Comparison of ENCODE assay signal across 1 cellular context in the genomic region with DNA sequence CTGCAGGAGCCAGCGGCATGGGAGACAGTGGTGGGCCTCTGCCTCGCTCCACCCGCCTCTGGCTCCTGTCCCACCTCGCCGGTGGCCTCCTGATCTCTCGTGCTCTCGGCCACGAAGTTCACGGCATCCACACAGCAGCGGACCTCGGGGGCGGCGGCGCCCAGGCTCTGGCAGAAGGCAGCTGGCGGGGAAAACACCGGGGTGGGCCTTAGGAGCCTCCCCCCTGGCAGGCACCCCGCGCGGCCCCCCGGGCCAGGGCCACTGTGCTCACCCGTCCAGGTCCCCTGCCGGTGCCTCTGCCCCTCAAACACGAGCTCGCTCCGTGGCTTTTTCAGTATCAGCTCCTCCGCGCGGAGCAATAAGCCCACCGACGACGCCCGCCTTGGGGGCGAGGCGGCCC.
TF ChIP-seq lines count a peak whose summit lies in the region.

No MANE protein-coding gene starts in this region.

TF ChIP-seq in GM23338, 12 proteins besides CTCF, POLR2A, EP300 and RAD21 (continued from another document):
- TF ChIP-seq ZNF462 (CRISPR knock-in tag; IDR thresholded peaks at IDR 0.05), result no peak
